In the genomic region with DNA sequence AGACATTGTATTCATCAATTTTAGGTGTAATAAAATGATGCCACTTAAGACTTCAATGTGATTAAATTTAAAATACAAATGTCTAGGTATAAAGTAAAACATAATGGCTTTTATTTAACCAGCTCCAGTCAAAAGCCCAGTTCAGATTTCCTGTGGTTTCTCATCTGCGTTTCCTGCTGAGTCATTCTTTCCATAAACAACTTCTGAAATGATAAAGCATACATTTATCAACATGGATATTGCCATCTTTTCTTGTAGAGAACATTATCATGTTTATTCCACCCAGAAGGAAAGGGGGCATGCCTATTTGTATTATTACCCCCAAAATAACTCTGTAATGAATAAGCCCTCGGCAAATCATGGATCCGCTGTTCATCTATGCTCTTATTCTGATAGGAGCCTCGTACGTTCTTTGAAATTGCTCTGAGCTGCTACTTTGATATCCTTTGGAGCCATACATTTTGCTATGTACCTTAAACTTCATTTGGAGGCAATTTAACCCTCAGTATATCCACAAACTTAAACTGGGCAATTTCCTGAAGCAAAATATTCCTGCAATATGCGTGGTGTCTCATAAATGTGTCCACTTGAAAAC, we compare ENCODE assay signal across 9 cellular contexts.
DNase-seq lines count a peak whose midpoint lies in the region; TF ChIP-seq lines count a peak whose summit lies in the region.
"Had no signal": no experiment of that assay in that cellular context is flagged by ENCODE, and none has a peak within 500 bp of the region (broad histone marks: within the 10 kb centered on the region; RNA-seq: fewer than 3 reads in every experiment).

No MANE protein-coding gene starts in this region.

- DNase-seq in NOMO-1 treated with DMSO at 0.1 percent for 48 hours (lab: John Stamatoyannopoulos, UW; ENCODE audit: unreplicated experiment) (peak; percentile 34), NOMO-1 treated with dmso at 0.1 percent for 144 hours (lab: John Stamatoyannopoulos, UW; ENCODE audit: unreplicated experiment) (no peak), NCI-H2196 (lab: John Stamatoyannopoulos, UW; ENCODE audit: unreplicated experiment) (peak; percentile 34), choroid plexus epithelial cell (ENCODE audit: low read depth) (peak; percentile 88), skeletal muscle cell (ENCODE audit: low read depth) (peak; percentile 25), activated gamma-delta T cell (lab: John Stamatoyannopoulos, UW) (no peak), NCI-H1694 (lab: John Stamatoyannopoulos, UW) (no peak), NCI-H1105 treated with DMSO at 0.1 percent for 48 hours (lab: John Stamatoyannopoulos, UW) (no peak)
- DNase-seq: lower lobe of right lung had no signal

- TF ChIP-seq CTCF in choroid plexus epithelial cell (conservative IDR thresholded peaks at IDR 0.05; ENCODE audit: low read depth, low read length): no peak

- H3K4me3 ChIP-seq in choroid plexus epithelial cell (ENCODE audit: low read depth, low read length): peak overlapping the region; percentile 18
- H3K4me3 ChIP-seq in skeletal muscle cell (ENCODE audit: low read depth, low read length): no peak overlapping the region
- H3K4me3 ChIP-seq: lower lobe of right lung had no signal

Comparison
In these comparisons a context has a peak if more than half of its experiments do, and no peak if none do; other contexts are left out.
1. DNase-seq: peak in NOMO-1 treated with DMSO at 0.1 percent for 48 hours (single experiment), NCI-H2196 (single experiment), choroid plexus epithelial cell (single experiment) and skeletal muscle cell (single experiment); none in NOMO-1 treated with dmso at 0.1 percent for 144 hours (single experiment), activated gamma-delta T cell (single experiment), NCI-H1694 (single experiment) and NCI-H1105 treated with DMSO at 0.1 percent for 48 hours (single experiment).